14 cellular contexts compared by ENCODE assay signal in genomic region chr17:42982266-42982665, GRCh38. TPM values are rescaled to one million over a fixed set of nuclear protein-coding genes. Genes with fewer than 3 reads are reported as not detected.
DNase-seq lines count a peak whose midpoint lies in the region; ATAC-seq and TF ChIP-seq lines count a peak whose summit lies in the region.
"Had no signal": no experiment of that assay in that cellular context is flagged by ENCODE, and none has a peak within 500 bp of the region (broad histone marks: within the 10 kb centered on the region; RNA-seq: fewer than 3 reads in every experiment).

No MANE protein-coding gene starts in this region.

- peaks cover 9% of the 10 kb centered on the region; the same call in 1 of the 2 replicates for H3F3A ChIP-seq in GM23338 (replicated peaks; ENCODE audit: low read depth)

- H3K4me3 Mint-ChIP-seq in GM23338 (peak overlapping the region; percentile 96; the same call in 2 of the 3 replicates), mesothelial cell of epicardium (peak overlapping the region; percentile 81)
- H3K4me3 Mint-ChIP-seq in activated naive CD8-positive, alpha-beta T cell treated with anti-CD3 and anti-CD28 coated beads for 36 hours: peak overlapping the region; percentile 97

- TF ChIP-seq POLR2A in suprapubic skin (IDR thresholded peaks at IDR 0.05): no peak

- H3K27me3 Mint-ChIP-seq in GM23338 (ENCODE audit: insufficient read depth, low read depth, poor library complexity) (peaks cover 18% of the 10 kb centered on the region), mesothelial cell of epicardium (ENCODE audit: low read depth) (no peaks in the 10 kb centered on the region)
- H3K27me3 Mint-ChIP-seq in activated naive CD8-positive, alpha-beta T cell treated with anti-CD3 and anti-CD28 coated beads for 36 hours: no peaks in the 10 kb centered on the region

- H3K9me3 ChIP-seq in BLaER1 treated with 17β-estradiol and CSF1 and Interleukin-3, amounts not matched to agents 10 nM and 100 nM (replicated peaks in 1 of 11): no peaks in the 10 kb centered on the region
- H3K9me3 ChIP-seq in suprapubic skin: no peaks in the 10 kb centered on the region

- H3K79me2 ChIP-seq in GM23338 (replicated peaks; ENCODE audit: insufficient read depth): peaks cover 33% of the 10 kb centered on the region

- no peak overlapping the region for H2AFZ ChIP-seq in GM23338

- H3K27ac ChIP-seq in BLaER1 treated with 17β-estradiol and CSF1 and Interleukin-3, amounts not matched to agents 10 nM and 100 nM: no peak overlapping the region
- H3K27ac ChIP-seq in GM23338 (ENCODE audit: low read depth): no peak overlapping the region
- no peak overlapping the region for H3K27ac ChIP-seq in suprapubic skin

- H3K36me3 ChIP-seq in BLaER1 treated with 17β-estradiol and CSF1 and Interleukin-3, amounts not matched to agents 10 nM and 100 nM: peaks cover 5 to 25% (median 17%) of the 10 kb centered on the region in 11 experiments
- H3K36me3 ChIP-seq in GM23338 (ENCODE audit: insufficient read depth): peaks cover 6% of the 10 kb centered on the region; the same call in 1 of the 2 replicates
- H3K36me3 ChIP-seq in suprapubic skin: peaks cover 20% of the 10 kb centered on the region

- H3K4me1 ChIP-seq in BLaER1 treated with 17β-estradiol and CSF1 and Interleukin-3, amounts not matched to agents 10 nM and 100 nM: peaks cover 63 to 72% (median 66%) of the 10 kb centered on the region in 10 experiments
- H3K4me1 ChIP-seq in GM23338 (ENCODE audit: insufficient read depth): peaks cover 16% of the 10 kb centered on the region
- H3K4me1 ChIP-seq in suprapubic skin: peaks cover 24% of the 10 kb centered on the region

- H3K9me2 ChIP-seq in GM23338 (ENCODE audit: insufficient read depth): no peaks in the 10 kb centered on the region

- H3K9me3 Mint-ChIP-seq in GM23338 (no peaks in the 10 kb centered on the region; the same call in 2 of the 3 replicates), mesothelial cell of epicardium (no peaks in the 10 kb centered on the region)
- no peaks in the 10 kb centered on the region for H3K9me3 Mint-ChIP-seq in activated naive CD8-positive, alpha-beta T cell treated with anti-CD3 and anti-CD28 coated beads for 36 hours

- H3K27ac Mint-ChIP-seq in GM23338 (no peak overlapping the region), mesothelial cell of epicardium (peak overlapping the region; percentile 25)
- peak overlapping the region; percentile 91 for H3K27ac Mint-ChIP-seq in activated naive CD8-positive, alpha-beta T cell treated with anti-CD3 and anti-CD28 coated beads for 36 hours

- no peaks in the 10 kb centered on the region for H3K27me3 ChIP-seq in BLaER1 treated with 17β-estradiol and CSF1 and Interleukin-3, amounts not matched to agents 10 nM and 100 nM
- H3K27me3 ChIP-seq in GM23338 (ENCODE audit: insufficient read depth) (no peaks in the 10 kb centered on the region), suprapubic skin (no peaks in the 10 kb centered on the region)

- peak overlapping the region in 9 of 11 experiments; percentile 80 to 93 (median 84); a peak in 10 of 22 replicates for H3K9ac ChIP-seq in BLaER1 treated with 17β-estradiol and CSF1 and Interleukin-3, amounts not matched to agents 10 nM and 100 nM

- peak overlapping the region; percentile 89 to 99 (median 95) for H3K4me2 ChIP-seq in BLaER1 treated with 17β-estradiol and CSF1 and Interleukin-3, amounts not matched to agents 10 nM and 100 nM
- H3K4me2 ChIP-seq in GM23338: no peak overlapping the region

- no peak for TF ChIP-seq EP300 in suprapubic skin (IDR thresholded peaks at IDR 0.05)

- H4K20me1 ChIP-seq in BLaER1 treated with 17β-estradiol and CSF1 and Interleukin-3, amounts not matched to agents 10 nM and 100 nM: peaks cover 0 to 20% (median 5%) of the 10 kb centered on the region in 11 experiments; a peak in 8 of 22 replicates
- 0 out of 2 replicates have a peak, but pooled peaks cover 4% of the 10 kb centered on the region for H4K20me1 ChIP-seq in GM23338 (replicated peaks; ENCODE audit: insufficient read depth)

- DNase-seq in GM23338 (ENCODE audit: low spot score) (no peak), mesothelial cell of epicardium (ENCODE audit: low spot score in 2 of 2, unreplicated experiment in 2 of 2) (no peak), hepatic stellate cell (ENCODE audit: low spot score) (no peak), suprapubic skin (ENCODE audit: low spot score in 2 of 2) (no peak), ureter (ENCODE audit: low spot score) (no peak)
- DNase-seq in activated naive CD8-positive, alpha-beta T cell treated with anti-CD3 and anti-CD28 coated beads for 36 hours: no peak
- DNase-seq: activated effector memory CD4-positive, alpha-beta T cell treated with Interleukin-2 at 50 U/mL for 16 hours; glutamatergic neuron; KG1; NCI-H2107; stimulated activated CD4-positive, alpha-beta T cell treated with anti-CD3 and anti-CD28 coated beads, Interleukin-4, amount 100 ng/mL, for 24 hours had no signal

- peaks cover 17% of the 10 kb centered on the region for H3K4me1 Mint-ChIP-seq in GM23338
- peaks cover 26% of the 10 kb centered on the region for H3K4me1 Mint-ChIP-seq in activated naive CD8-positive, alpha-beta T cell treated with anti-CD3 and anti-CD28 coated beads for 36 hours
- peaks cover 28% of the 10 kb centered on the region for H3K4me1 Mint-ChIP-seq in mesothelial cell of epicardium

- no peak for TF ChIP-seq CTCF in GM23338 (conservative IDR thresholded peaks at IDR 0.05; ENCODE audit: low read depth in 2 of 2)
- TF ChIP-seq CTCF in mesothelial cell of epicardium (IDR thresholded peaks at IDR 0.05; ENCODE audit: unreplicated experiment): no peak
- no peak for TF ChIP-seq CTCF in suprapubic skin (IDR thresholded peaks at IDR 0.05)

- no peak for ATAC-seq in GM23338
- ATAC-seq in HG03175 (IDR thresholded peaks at IDR 0.05; ENCODE audit: unreplicated experiment): no peak

- H3K36me3 Mint-ChIP-seq in GM23338 (ENCODE audit: low read depth): peaks cover 20% of the 10 kb centered on the region; the same call in 2 of the 3 replicates
- peaks cover 21% of the 10 kb centered on the region for H3K36me3 Mint-ChIP-seq in activated naive CD8-positive, alpha-beta T cell treated with anti-CD3 and anti-CD28 coated beads for 36 hours
- H3K36me3 Mint-ChIP-seq in mesothelial cell of epicardium: no peaks in the 10 kb centered on the region

- H3K4me3 ChIP-seq in BLaER1 treated with 17β-estradiol and CSF1 and Interleukin-3, amounts not matched to agents 10 nM and 100 nM: peak overlapping the region; percentile 89 to 100 (median 97); a peak in 15 of 20 replicates
- H3K4me3 ChIP-seq in GM23338: no peak overlapping the region
- H3K4me3 ChIP-seq in suprapubic skin: no peak overlapping the region

TF ChIP-seq in GM23338, 12 proteins besides CTCF, POLR2A, EP300 and RAD21 (continues in another document):
- no peak for TF ChIP-seq ETS1 (IDR thresholded peaks at IDR 0.05)
- TF ChIP-seq ZNF331 (CRISPR knock-in tag; IDR thresholded peaks at IDR 0.05; ENCODE audit: low read depth): no peak
- TF ChIP-seq NANOG (IDR thresholded peaks at IDR 0.05; ENCODE audit: borderline replicate concordance): no peak
- TF ChIP-seq JUNB (IDR thresholded peaks at IDR 0.05; ENCODE audit: unreplicated experiment): no peak

RNA-seq across cellular contexts. Expression of gene RUNDC1, which starts 1.9 kb away (rescaled TPM):
- total RNA-seq in GM23338 (2014; rRNA removed; shearing (Covaris generic)): 11.1 and 11.9 TPM in 2 replicates
- polyA plus RNA-seq in GM23338 (2016; fragmentation: Nextera tagmentation; extraction: Ambion mirVana): 6.1 and 6.9 TPM in 2 replicates
- total RNA-seq in activated naive CD8-positive, alpha-beta T cell treated with anti-CD3 and anti-CD28 coated beads for 36 hours: 10 to 100 TPM in 1 of 2 experiments, 1 to 10 TPM in 1; 9.6 to 10.2 TPM
- total RNA-seq in mesothelial cell of epicardium (13.1 to 13.9 TPM (median 13.2 TPM) in 3 replicates), suprapubic skin (10 to 100 TPM; 13.9 to 18.9 (median 16.2) TPM), ureter (24.7 TPM)

RNA-seq across cellular contexts. Expression of gene PTGES3L, which starts 2.4 kb away (rescaled TPM):
- total RNA-seq in GM23338 (2014; rRNA removed; shearing (Covaris generic)): 2.3 and 7.7 TPM in 2 replicates
- polyA plus RNA-seq in GM23338 (2016; fragmentation: Nextera tagmentation; extraction: Ambion mirVana): 2.0 and 2.5 TPM in 2 replicates
- total RNA-seq in activated naive CD8-positive, alpha-beta T cell treated with anti-CD3 and anti-CD28 coated beads for 36 hours: 1 to 10 TPM in 1 of 2 experiments, under 1 TPM in 1; 0.95 to 1.8 TPM
- total RNA-seq in mesothelial cell of epicardium (1.5 to 2.0 TPM (median 1.6 TPM) in 3 replicates), suprapubic skin (under 1 TPM in 2 of 4 donors, not detected in 2; 0.44 to 0.48 TPM), ureter (2.7 TPM)
- total RNA-seq: subcutaneous adipose tissue had no signal

RNA-seq across cellular contexts. Expression of gene RPL27, which starts 16.0 kb away (rescaled TPM):
- 1,307 and 1,784 TPM in 2 replicates for total RNA-seq in GM23338 (2014; rRNA removed; shearing (Covaris generic))
- 2,722 and 2,793 TPM in 2 replicates for polyA plus RNA-seq in GM23338 (2016; fragmentation: Nextera tagmentation; extraction: Ambion mirVana)
- total RNA-seq in activated naive CD8-positive, alpha-beta T cell treated with anti-CD3 and anti-CD28 coated beads for 36 hours: 1,000 to 10,000 TPM; 1,508 to 1,555 TPM
- total RNA-seq in mesothelial cell of epicardium (1,019 to 1,067 TPM (median 1,060 TPM) in 3 replicates), suprapubic skin (1,000 to 10,000 TPM in 3 of 4 donors, 100 to 1,000 TPM in 1; 968 to 1,986 (median 1,251) TPM), ureter (1,133 TPM)

RNA-seq across cellular contexts. Expression of gene AARSD1, which starts 18.0 kb away (rescaled TPM):
- total RNA-seq in GM23338 (2014; rRNA removed; shearing (Covaris generic)): 25.7 and 28.4 TPM in 2 replicates
- 69.6 and 74.4 TPM in 2 replicates for polyA plus RNA-seq in GM23338 (2016; fragmentation: Nextera tagmentation; extraction: Ambion mirVana)
- total RNA-seq in activated naive CD8-positive, alpha-beta T cell treated with anti-CD3 and anti-CD28 coated beads for 36 hours: 10 to 100 TPM; 80.2 to 87.4 TPM
- total RNA-seq in mesothelial cell of epicardium (58.6 to 66.0 TPM (median 59.1 TPM) in 3 replicates), suprapubic skin (10 to 100 TPM; 13.6 to 25.1 (median 16.9) TPM), ureter (69.1 TPM)

RNA-seq across cellular contexts. Expression of gene IFI35, which starts 24.3 kb away (rescaled TPM):
- 2.3 and 3.3 TPM in 2 replicates for total RNA-seq in GM23338 (2014; rRNA removed; shearing (Covaris generic))
- polyA plus RNA-seq in GM23338 (2016; fragmentation: Nextera tagmentation; extraction: Ambion mirVana): 1.5 and 1.8 TPM in 2 replicates
- total RNA-seq in activated naive CD8-positive, alpha-beta T cell treated with anti-CD3 and anti-CD28 coated beads for 36 hours: 10 to 100 TPM; 43.8 to 49.5 TPM
- total RNA-seq in mesothelial cell of epicardium: 5.6 to 6.3 TPM (median 5.9 TPM) in 3 replicates
- 10 to 100 TPM in 3 of 4 donors, 1 to 10 TPM in 1; 9.0 to 18.0 (median 13.7) TPM for total RNA-seq in suprapubic skin
- 30.5 TPM for total RNA-seq in ureter

Comparison
In these comparisons a context has a peak if more than half of its experiments do, and no peak if none do; other contexts are left out.
1. H3K4me3 ChIP-seq: peak in BLaER1 treated with 17β-estradiol and CSF1 and Interleukin-3, amounts not matched to agents 10 nM and 100 nM (10 of 10); none in GM23338 (single experiment) and suprapubic skin (single experiment).
2. Peak in every context shown above with its lines, with median percentiles within 50 percentile points of each other: H3K4me3 Mint-ChIP-seq.